9 cellular contexts compared by ENCODE assay signal in the genomic region with DNA sequence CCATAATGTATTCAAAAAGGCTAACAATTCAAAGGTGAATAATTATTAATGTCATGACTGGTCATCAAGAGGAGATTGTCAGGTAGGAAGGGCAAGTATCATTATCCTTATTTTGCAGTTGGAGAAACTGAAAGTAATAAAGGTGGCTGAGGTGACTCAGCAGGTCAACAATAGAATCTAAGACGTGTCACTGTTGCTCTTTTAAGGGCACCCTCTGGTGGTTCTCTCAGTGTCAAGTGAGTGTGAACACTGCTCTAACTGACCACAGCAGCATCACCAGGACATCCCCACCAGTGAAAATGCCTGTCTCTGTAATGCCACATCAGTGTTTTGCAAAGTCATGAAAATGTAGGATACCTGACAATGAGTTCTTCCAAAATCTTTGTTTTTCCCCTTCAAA.
DNase-seq lines count a peak whose midpoint lies in the region; ATAC-seq, FAIRE-seq and TF ChIP-seq lines count a peak whose summit lies in the region.
"Had no signal": no experiment of that assay in that cellular context is flagged by ENCODE, and none has a peak within 500 bp of the region (broad histone marks: within the 10 kb centered on the region; RNA-seq: fewer than 3 reads in every experiment).

No MANE protein-coding gene starts in this region.

- H3K9me3 Mint-ChIP-seq in effector memory CD8-positive, alpha-beta T cell, result peaks cover 0 to 8% of the 10 kb centered on the region in 2 donors

- no peaks in the 10 kb centered on the region for H3K9me3 ChIP-seq in aorta (ENCODE audit: control insufficient read depth, low read length)

- H3K27me3 Mint-ChIP-seq in effector memory CD8-positive, alpha-beta T cell, result no peaks in the 10 kb centered on the region

- H3K36me3 Mint-ChIP-seq in effector memory CD8-positive, alpha-beta T cell (ENCODE audit: insufficient read depth), result no peaks in the 10 kb centered on the region

- no peaks in the 10 kb centered on the region for H3K36me3 ChIP-seq in aorta (ENCODE audit: control insufficient read depth in 1 of 2, insufficient read depth in 2 of 2, low read length in 1 of 2)

- ATAC-seq in GM19372 (IDR thresholded peaks at IDR 0.05; ENCODE audit: low read depth, unreplicated experiment) (peak; percentile 91), HG02973 (IDR thresholded peaks at IDR 0.05; ENCODE audit: unreplicated experiment) (peak; percentile 78), aorta (ENCODE audit: low FRiP score) (no peak)
- ATAC-seq in effector memory CD8-positive, alpha-beta T cell (replicated peaks), result no peak

- no peaks in the 10 kb centered on the region for H3K27me3 ChIP-seq in aorta (ENCODE audit: control insufficient read depth in 1 of 2, insufficient read depth in 2 of 2, low read length in 1 of 2)

- intact Hi-C loops in aorta (cut with DNase I), result no loop called here

- no peak overlapping the region for H3K4me3 ChIP-seq in aorta (ENCODE audit: low read length in 2 of 2)

- no peak for TF ChIP-seq POLR2A in H54 (IDR thresholded peaks at IDR 0.05; ENCODE audit: low read depth, low read length)

- no peak overlapping the region for H3K4me3 Mint-ChIP-seq in effector memory CD8-positive, alpha-beta T cell

- no peak for FAIRE-seq in H54 (lab: Jason Lieb, UNC)

- no peak overlapping the region for H3K27ac Mint-ChIP-seq in effector memory CD8-positive, alpha-beta T cell

- H3K4me1 ChIP-seq in aorta (ENCODE audit: control insufficient read depth in 1 of 2, insufficient read depth in 2 of 2, low read length in 2 of 2), result peaks cover 0 to 2% of the 10 kb centered on the region in 2 donors

- H3K4me1 Mint-ChIP-seq in effector memory CD8-positive, alpha-beta T cell (ENCODE audit: low read depth in 2 of 2), result no peaks in the 10 kb centered on the region

- H3K27ac ChIP-seq in aorta (ENCODE audit: low read depth in 1 of 2, low read length in 2 of 2), result no peak overlapping the region

- in situ Hi-C loops in Caki2 (cut with HindIII; ENCODE audit: low pct_unique_long_range_greater_than_20kb, low sequenced_read_pairs), result no loop called here

- DNase-seq in Caki2 (ENCODE audit: low read depth) (peak; percentile 40), RPMI8226 (peak; percentile 79), H54 (ENCODE audit: insufficient read length, low spot score) (no peak), aorta (no peak)
- DNase-seq in effector memory CD8-positive, alpha-beta T cell, result no peak
- no peak for DNase-seq in activated naive CD4-positive, alpha-beta T cell treated with Interleukin-2 at 50 U/mL for 16 hours
- DNase-seq: activated CD8-positive, alpha-beta memory T cell treated with anti-CD3 and anti-CD28 coated beads, Interleukin-2, amount 50 U/mL, for 4 hours had no signal

- WGBS in aorta, 2 donors, result 29 to 57% methylated on average over 1 of the region's 1 CpG

Comparison
In these comparisons a context has a peak if more than half of its experiments do, and no peak if none do; other contexts are left out.
1. DNase-seq: peak in Caki2 (single experiment) and RPMI8226 (single experiment); none in effector memory CD8-positive, alpha-beta T cell (0 of 3), activated naive CD4-positive, alpha-beta T cell treated with Interleukin-2 at 50 U/mL for 16 hours (single experiment), H54 (single experiment) and aorta (0 of 2).
2. ATAC-seq: peak in GM19372 (single experiment) and HG02973 (single experiment); none in effector memory CD8-positive, alpha-beta T cell (single experiment) and aorta (single experiment).